ENCODE assay signal across 1 cellular context in the genomic region with DNA sequence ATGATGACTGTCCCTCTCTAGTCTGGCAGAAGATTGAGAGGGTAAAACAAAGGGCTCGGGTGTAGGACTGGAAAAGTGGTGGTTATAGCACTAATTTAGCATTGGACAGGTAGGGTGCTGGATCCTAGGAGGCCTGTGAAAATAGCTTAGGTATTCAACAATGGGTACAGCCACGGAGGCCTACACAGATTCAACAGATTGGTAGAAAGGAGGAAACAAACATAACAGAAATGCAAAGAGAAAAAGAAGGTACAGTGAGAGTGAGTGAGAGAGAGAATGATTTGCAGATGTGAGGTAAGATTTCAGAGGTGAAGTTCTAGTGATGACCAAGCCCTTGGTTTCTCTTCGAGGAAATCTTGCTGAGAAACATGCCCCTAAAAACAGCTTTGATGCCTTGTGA.
TF ChIP-seq lines count a peak whose summit lies in the region.

No MANE protein-coding gene starts in this region.

TF ChIP-seq in K562, 482 proteins besides CTCF, POLR2A, EP300 and RAD21:
- 0 out of 2 replicates have a peak, but pooled peaks have one; percentile 18 for TF ChIP-seq PYGO2 (tag; IDR thresholded peaks at IDR 0.05)
- peak; percentile 55; the same call in 1 of the 2 replicates for TF ChIP-seq DPF2 (IDR thresholded peaks at IDR 0.05)
- 0 out of 2 replicates have a peak, but pooled peaks have one; percentile 13 for TF ChIP-seq EHMT2 (IDR thresholded peaks at IDR 0.05)
- TF ChIP-seq, protein P1, sequence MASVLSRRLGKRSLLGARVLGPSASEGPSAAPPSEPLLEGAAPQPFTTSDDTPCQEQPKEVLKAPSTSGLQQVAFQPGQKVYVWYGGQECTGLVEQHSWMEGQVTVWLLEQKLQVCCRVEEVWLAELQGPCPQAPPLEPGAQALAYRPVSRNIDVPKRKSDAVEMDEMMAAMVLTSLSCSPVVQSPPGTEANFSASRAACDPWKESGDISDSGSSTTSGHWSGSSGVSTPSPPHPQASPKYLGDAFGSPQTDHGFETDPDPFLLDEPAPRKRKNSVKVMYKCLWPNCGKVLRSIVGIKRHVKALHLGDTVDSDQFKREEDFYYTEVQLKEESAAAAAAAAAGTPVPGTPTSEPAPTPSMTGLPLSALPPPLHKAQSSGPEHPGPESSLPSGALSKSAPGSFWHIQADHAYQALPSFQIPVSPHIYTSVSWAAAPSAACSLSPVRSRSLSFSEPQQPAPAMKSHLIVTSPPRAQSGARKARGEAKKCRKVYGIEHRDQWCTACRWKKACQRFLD (CRISPR knock-in tag; IDR thresholded peaks at IDR 0.05) = 0 out of 2 replicates have a peak, but pooled peaks have one; percentile 40
- TF ChIP-seq SMARCA4 (IDR thresholded peaks at IDR 0.05) = 0 out of 2 replicates have a peak, but pooled peaks have one; percentile 20
- TF ChIP-seq ZEB2 (IDR thresholded peaks at IDR 0.05) = peak; percentile 46; the same call in 1 of the 2 replicates
- no peak for TF ChIP-seq KDM1A (IDR thresholded peaks at IDR 0.05)
- TF ChIP-seq, protein P2, sequence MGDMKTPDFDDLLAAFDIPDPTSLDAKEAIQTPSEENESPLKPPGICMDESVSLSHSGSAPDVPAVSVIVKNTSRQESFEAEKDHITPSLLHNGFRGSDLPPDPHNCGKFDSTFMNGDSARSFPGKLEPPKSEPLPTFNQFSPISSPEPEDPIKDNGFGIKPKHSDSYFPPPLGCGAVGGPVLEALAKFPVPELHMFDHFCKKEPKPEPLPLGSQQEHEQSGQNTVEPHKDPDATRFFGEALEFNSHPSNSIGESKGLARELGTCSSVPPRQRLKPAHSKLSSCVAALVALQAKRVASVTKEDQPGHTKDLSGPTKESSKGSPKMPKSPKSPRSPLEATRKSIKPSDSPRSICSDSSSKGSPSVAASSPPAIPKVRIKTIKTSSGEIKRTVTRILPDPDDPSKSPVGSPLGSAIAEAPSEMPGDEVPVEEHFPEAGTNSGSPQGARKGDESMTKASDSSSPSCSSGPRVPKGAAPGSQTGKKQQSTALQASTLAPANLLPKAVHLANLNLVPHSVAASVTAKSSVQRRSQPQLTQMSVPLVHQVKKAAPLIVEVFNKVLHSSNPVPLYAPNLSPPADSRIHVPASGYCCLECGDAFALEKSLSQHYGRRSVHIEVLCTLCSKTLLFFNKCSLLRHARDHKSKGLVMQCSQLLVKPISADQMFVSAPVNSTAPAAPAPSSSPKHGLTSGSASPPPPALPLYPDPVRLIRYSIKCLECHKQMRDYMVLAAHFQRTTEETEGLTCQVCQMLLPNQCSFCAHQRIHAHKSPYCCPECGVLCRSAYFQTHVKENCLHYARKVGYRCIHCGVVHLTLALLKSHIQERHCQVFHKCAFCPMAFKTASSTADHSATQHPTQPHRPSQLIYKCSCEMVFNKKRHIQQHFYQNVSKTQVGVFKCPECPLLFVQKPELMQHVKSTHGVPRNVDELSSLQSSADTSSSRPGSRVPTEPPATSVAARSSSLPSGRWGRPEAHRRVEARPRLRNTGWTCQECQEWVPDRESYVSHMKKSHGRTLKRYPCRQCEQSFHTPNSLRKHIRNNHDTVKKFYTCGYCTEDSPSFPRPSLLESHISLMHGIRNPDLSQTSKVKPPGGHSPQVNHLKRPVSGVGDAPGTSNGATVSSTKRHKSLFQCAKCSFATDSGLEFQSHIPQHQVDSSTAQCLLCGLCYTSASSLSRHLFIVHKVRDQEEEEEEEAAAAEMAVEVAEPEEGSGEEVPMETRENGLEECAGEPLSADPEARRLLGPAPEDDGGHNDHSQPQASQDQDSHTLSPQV (IDR thresholded peaks at IDR 0.05) = peak; percentile 36; the same call in 1 of the 2 replicates
- no peak for TF ChIP-seq EWSR1 (IDR thresholded peaks at IDR 0.05; ENCODE audit: borderline replicate concordance, low read depth, partially characterized antibody)
- TF ChIP-seq, protein P3, sequence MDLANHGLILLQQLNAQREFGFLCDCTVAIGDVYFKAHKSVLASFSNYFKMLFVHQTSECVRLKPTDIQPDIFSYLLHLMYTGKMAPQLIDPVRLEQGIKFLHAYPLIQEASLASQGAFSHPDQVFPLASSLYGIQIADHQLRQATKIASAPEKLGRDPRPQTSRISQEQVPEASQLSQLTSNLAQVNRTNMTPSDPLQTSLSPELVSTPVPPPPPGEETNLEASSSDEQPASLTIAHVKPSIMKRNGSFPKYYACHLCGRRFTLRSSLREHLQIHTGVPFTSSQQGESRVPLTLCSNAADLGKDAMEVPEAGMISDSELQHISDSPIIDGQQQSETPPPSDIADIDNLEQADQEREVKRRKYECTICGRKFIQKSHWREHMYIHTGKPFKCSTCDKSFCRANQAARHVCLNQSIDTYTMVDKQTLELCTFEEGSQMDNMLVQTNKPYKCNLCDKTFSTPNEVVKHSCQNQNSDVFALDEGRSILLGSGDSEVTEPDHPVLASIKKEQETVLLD (IDR thresholded peaks at IDR 0.05) = 0 out of 2 replicates have a peak, but pooled peaks have one; percentile 17
- TF ChIP-seq ARID1B (IDR thresholded peaks at IDR 0.05) = peak; percentile 15; the same call in 1 of the 2 replicates
